ENCODE assay signal across 18 cellular contexts in the genomic region with DNA sequence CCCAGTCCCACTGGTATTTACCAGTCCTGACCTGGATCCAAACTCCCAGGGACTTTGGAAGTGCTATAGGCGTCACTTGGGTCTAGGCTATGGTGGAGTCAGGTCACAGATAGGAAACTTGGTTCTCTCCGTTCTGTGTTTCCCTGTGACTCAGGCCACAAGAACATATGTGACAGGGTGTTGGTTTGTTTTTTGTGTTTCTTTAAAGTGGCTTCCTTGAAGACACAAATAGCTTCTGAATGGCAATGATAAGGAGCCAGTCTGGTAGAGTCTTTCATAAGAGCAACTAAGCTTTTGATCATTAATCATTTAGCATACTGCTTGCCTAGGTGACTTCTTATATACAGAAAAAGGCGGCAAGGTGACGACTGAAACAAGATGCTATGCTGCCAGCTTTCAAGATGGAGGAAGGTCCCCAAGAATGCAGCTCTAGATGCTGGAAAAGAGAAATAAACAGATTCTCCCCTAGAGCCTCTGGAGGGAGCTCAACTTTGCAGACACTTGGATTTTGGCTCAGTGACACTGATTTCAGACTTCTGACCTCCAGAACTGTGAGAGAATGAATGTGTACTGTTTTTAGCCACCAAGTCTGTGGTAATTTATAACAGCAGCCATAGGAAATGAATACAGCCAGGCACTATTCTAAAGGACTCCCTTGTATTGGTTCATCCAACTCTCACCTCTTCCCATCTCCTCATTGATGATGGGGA. TPM values are rescaled to one million over a fixed set of nuclear protein-coding genes. Genes with fewer than 3 reads are reported as not detected.
"Had no signal": no experiment of that assay in that cellular context is flagged by ENCODE, and none has a peak within 500 bp of the region (broad histone marks: within the 10 kb centered on the region; RNA-seq: fewer than 3 reads in every experiment).

No MANE protein-coding gene starts in this region.

RNA-seq across cellular contexts. Expression of a gene that starts 30.0 kb away (rescaled TPM):
- total RNA-seq: activated CD4-positive, alpha-beta memory T cell treated with anti-CD3 and anti-CD28 coated beads for 36 hours; activated CD4-positive, alpha-beta T cell treated with anti-CD3 and anti-CD28 coated beads for 36 hours; activated CD4-positive, alpha-beta T cell treated with anti-CD3 and anti-CD28 coated beads, Interleukin-2, amount 10 ng/mL, durations not matched to agents 24 days and 14 days; activated CD8-positive, alpha-beta memory T cell treated with anti-CD3 and anti-CD28 coated beads for 36 hours; activated CD8-positive, alpha-beta T cell treated with anti-CD3 and anti-CD28 coated beads, Interleukin-2, amount 10 ng/mL, durations not matched to agents 7 days and 5 days; activated naive CD8-positive, alpha-beta T cell treated with anti-CD3 and anti-CD28 coated beads for 36 hours; activated T-cell treated with anti-CD3 and anti-CD28 coated beads, Interleukin-2, amount 50 U/mL, for 72 hours; ascending aorta; breast epithelium; cardiac muscle cell; cerebellum; dorsolateral prefrontal cortex; esophagus squamous epithelium; fibroblast of lung; fibroblast of villous mesenchyme; gastroesophageal sphincter; glomerular endothelial cell; T-helper 1 cell treated with Interleukin-12 subunit alpha and Interleukin-12 subunit beta and Interleukin-4 antibody, amounts not matched to agents 30 ng/mL and 1 ng/mL, for 36 hours had no signal
- polyA plus RNA-seq: cardiac muscle cell, fibroblast of lung had no signal
